Comparison of ENCODE assay signal across 9 cellular contexts in the genomic region with DNA sequence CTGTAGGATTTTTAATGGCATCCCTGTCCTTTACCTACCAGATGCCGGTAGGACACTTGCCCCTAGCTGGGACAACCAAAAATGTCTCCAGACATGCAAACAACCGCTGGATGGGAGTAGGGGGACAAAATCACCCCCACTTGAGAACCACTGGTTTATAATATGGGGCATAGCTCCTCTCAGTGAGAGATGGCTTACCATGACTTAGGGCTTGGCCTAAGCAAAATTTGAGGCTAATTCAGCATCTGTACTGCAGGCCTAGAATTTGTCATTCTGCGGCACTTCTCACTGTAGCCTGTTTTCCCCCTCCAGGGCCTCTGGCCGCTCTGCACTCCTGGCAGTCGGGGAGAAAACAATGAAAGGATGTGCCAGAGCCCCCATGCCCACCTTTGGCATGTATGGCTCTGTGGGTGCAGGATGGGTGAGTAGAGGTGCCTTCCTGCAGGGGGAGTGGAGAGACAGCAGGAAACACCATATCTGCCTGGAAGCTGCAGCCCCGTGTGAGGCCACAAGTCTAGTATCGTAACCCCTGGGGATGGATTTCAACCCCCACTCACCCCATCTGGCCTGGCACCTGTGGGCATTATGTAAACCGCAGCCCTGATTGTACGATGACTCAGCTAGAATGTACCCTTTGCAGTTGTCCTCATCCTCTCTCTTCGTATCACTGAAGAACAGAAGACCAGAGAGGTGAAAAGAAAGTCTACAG.
DNase-seq lines count a peak whose midpoint lies in the region; ATAC-seq and TF ChIP-seq lines count a peak whose summit lies in the region.
"Had no signal": no experiment of that assay in that cellular context is flagged by ENCODE, and none has a peak within 500 bp of the region (broad histone marks: within the 10 kb centered on the region; RNA-seq: fewer than 3 reads in every experiment).

No MANE protein-coding gene starts in this region.

- H3K4me1 Mint-ChIP-seq in stimulated activated memory B cell treated with anti-CD40 and anti-IgM and Interleukin-4, amounts not matched to agents 10 μg/mL and 1 μg/mL and 100 μg/mL, for 72 hours: no peaks in the 10 kb centered on the region

- intact Hi-C loops in left cardiac atrium (cut with DNase I): no loop called here

- CTCF ChIA-PET in RWPE1 (lab: Yijun Ruan, JAX): interaction anchor here (0.6 to 0.7 kb wide), 3 partner anchors 100 to 259 kb away, joined by 3 read pairs; no protein-coding TSS in a partner anchor

- H3K36me3 ChIP-seq in cardiac muscle cell (no peaks in the 10 kb centered on the region), HAP-1 (replicated peaks) (no peaks in the 10 kb centered on the region)

- TF ChIP-seq CTCF in cardiac muscle cell (IDR thresholded peaks at IDR 0.05; ENCODE audit: low read depth, low read length) (peak; percentile 35), RWPE1 (conservative IDR thresholded peaks at IDR 0.05; ENCODE audit: low read depth) (no peak), GM13976 (IDR thresholded peaks at IDR 0.05; ENCODE audit: borderline replicate concordance, control extremely low read depth, extremely low read depth, insufficient read depth, missing control alignments) (no peak)

- ATAC-seq in left cardiac atrium: no peak
- ATAC-seq in HG03045 (IDR thresholded peaks at IDR 0.05; ENCODE audit: unreplicated experiment): peak; percentile 48
- peak; percentile 58 for ATAC-seq in stimulated activated memory B cell treated with anti-CD40 and anti-IgM and Interleukin-4, amounts not matched to agents 10 μg/mL and 1 μg/mL and 100 μg/mL, for 72 hours

- no peak overlapping the region for H3K27ac Mint-ChIP-seq in stimulated activated memory B cell treated with anti-CD40 and anti-IgM and Interleukin-4, amounts not matched to agents 10 μg/mL and 1 μg/mL and 100 μg/mL, for 72 hours

- no peaks in the 10 kb centered on the region for H3K36me3 Mint-ChIP-seq in stimulated activated memory B cell treated with anti-CD40 and anti-IgM and Interleukin-4, amounts not matched to agents 10 μg/mL and 1 μg/mL and 100 μg/mL, for 72 hours

- H3K27ac ChIP-seq in cardiac muscle cell: no peak overlapping the region
- H3K27ac ChIP-seq in RWPE1: peak overlapping the region; percentile 51

- H3K27me3 ChIP-seq in cardiac muscle cell (no peaks in the 10 kb centered on the region), HAP-1 (ENCODE audit: low read depth) (no peaks in the 10 kb centered on the region)

- H3K9me3 Mint-ChIP-seq in stimulated activated memory B cell treated with anti-CD40 and anti-IgM and Interleukin-4, amounts not matched to agents 10 μg/mL and 1 μg/mL and 100 μg/mL, for 72 hours: no peaks in the 10 kb centered on the region

- H3K9me3 ChIP-seq in cardiac muscle cell (ENCODE audit: low read depth): no peaks in the 10 kb centered on the region
- no peaks in the 10 kb centered on the region for H3K9me3 ChIP-seq in HAP-1

- H3K4me3 Mint-ChIP-seq in stimulated activated memory B cell treated with anti-CD40 and anti-IgM and Interleukin-4, amounts not matched to agents 10 μg/mL and 1 μg/mL and 100 μg/mL, for 72 hours: no peak overlapping the region

- in situ Hi-C loops in GM13976 (cut with MboI; ENCODE audit: low sequenced_read_pairs, unreplicated experiment) (no loop called here), HAP-1 (cut with MboI; ENCODE audit: low sequenced_read_pairs) (no loop called here)

- H3K4me1 ChIP-seq in cardiac muscle cell (ENCODE audit: low read depth) (no peaks in the 10 kb centered on the region), HAP-1 (no peaks in the 10 kb centered on the region)

- H3K4me3 ChIP-seq in cardiac muscle cell (no peak overlapping the region), HAP-1 (no peak overlapping the region)

- H3K27me3 Mint-ChIP-seq in stimulated activated memory B cell treated with anti-CD40 and anti-IgM and Interleukin-4, amounts not matched to agents 10 μg/mL and 1 μg/mL and 100 μg/mL, for 72 hours: peaks cover 11% of the 10 kb centered on the region

- DNase-seq in cardiac muscle cell (ENCODE audit: low read depth in 1 of 2, low spot score in 1 of 2): peak in 1 of 2 donors; percentile 33
- no peak for DNase-seq in left cardiac atrium
- peak; percentile 64 for DNase-seq in RWPE1 (ENCODE audit: low spot score)
- DNase-seq in GM13976 (ENCODE audit: low spot score): no peak
- no peak for DNase-seq in HAP-1 (ENCODE audit: low spot score in 2 of 2)
- DNase-seq in GOT3 (lab: John Stamatoyannopoulos, UW): no peak
- DNase-seq: NCI-H2029 treated with DMSO at 0.1 percent for 48 hours had no signal

- POLR2A ChIA-PET in RWPE1 (lab: Yijun Ruan, JAX; ENCODE audit: low non-redundant PET): no interaction called here

Comparison
In these comparisons a context has a peak if more than half of its experiments do, and no peak if none do; other contexts are left out.
1. ATAC-seq: peak in HG03045 (single experiment) and stimulated activated memory B cell treated with anti-CD40 and anti-IgM and Interleukin-4, amounts not matched to agents 10 μg/mL and 1 μg/mL and 100 μg/mL, for 72 hours (single experiment); none in left cardiac atrium (0 of 2).